In the genomic region with DNA sequence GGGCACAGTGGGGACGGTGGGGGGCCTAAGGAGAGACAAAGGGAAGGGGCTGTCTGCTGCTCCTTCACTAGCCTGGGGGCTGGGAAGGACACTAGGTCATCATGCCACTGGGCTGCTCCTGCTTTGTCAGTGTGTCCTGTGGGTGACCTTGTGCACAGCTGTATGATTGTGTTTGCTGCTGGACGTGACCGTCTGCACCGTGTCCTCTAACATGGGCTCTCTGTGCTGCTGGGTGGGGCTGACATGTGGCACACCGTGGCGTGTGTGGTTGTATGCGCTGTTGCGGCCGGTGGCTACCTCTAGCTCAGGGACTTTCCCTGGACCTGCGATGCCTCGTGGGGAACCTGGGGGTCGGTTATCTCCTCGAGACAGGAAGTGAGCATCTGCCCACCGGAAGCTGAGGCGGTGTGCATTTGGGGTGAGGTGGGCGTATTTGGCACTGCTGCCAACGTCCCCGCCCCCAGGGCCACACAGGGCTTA, we compare ENCODE assay signal across 1 cellular context.
TF ChIP-seq lines count a peak whose summit lies in the region.

No MANE protein-coding gene starts in this region.

TF ChIP-seq in HepG2, 621 proteins besides CTCF, POLR2A, EP300 and RAD21:
- TF ChIP-seq ZNF451 (CRISPR knock-in tag; IDR thresholded peaks at IDR 0.05) (no peak), TBX2 (CRISPR knock-in tag; IDR thresholded peaks at IDR 0.05; ENCODE audit: borderline replicate concordance) (0 out of 2 replicates have a peak, but pooled peaks have one; percentile 16), ARNT (IDR thresholded peaks at IDR 0.05) (no peak), RARA (CRISPR knock-in tag; IDR thresholded peaks at IDR 0.05) (peak; percentile 74), LRRFIP1 (CRISPR knock-in tag; conservative IDR thresholded peaks at IDR 0.05) (no peak), ZNF510 (CRISPR knock-in tag; IDR thresholded peaks at IDR 0.05; ENCODE audit: low read depth) (no peak), HIVEP1 (CRISPR knock-in tag; IDR thresholded peaks at IDR 0.05) (no peak), ZNF687 (CRISPR knock-in tag; IDR thresholded peaks at IDR 0.05) (peak; percentile 59), SKIL (CRISPR knock-in tag; IDR thresholded peaks at IDR 0.05; ENCODE audit: borderline replicate concordance) (no peak), TFAP4 (IDR thresholded peaks at IDR 0.05; ENCODE audit: borderline replicate concordance, low read depth) (peak; percentile 54; the same call in 1 of the 2 replicates), ELF1 (CRISPR knock-in tag; IDR thresholded peaks at IDR 0.05) (no peak), ZNF652 (CRISPR knock-in tag; IDR thresholded peaks at IDR 0.05; ENCODE audit: borderline replicate concordance, low read depth) (no peak)
- TF ChIP-seq, protein P1, sequence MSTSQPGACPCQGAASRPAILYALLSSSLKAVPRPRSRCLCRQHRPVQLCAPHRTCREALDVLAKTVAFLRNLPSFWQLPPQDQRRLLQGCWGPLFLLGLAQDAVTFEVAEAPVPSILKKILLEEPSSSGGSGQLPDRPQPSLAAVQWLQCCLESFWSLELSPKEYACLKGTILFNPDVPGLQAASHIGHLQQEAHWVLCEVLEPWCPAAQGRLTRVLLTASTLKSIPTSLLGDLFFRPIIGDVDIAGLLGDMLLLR (CRISPR knock-in tag; IDR thresholded peaks at IDR 0.05): no peak
- TF ChIP-seq, protein P2, sequence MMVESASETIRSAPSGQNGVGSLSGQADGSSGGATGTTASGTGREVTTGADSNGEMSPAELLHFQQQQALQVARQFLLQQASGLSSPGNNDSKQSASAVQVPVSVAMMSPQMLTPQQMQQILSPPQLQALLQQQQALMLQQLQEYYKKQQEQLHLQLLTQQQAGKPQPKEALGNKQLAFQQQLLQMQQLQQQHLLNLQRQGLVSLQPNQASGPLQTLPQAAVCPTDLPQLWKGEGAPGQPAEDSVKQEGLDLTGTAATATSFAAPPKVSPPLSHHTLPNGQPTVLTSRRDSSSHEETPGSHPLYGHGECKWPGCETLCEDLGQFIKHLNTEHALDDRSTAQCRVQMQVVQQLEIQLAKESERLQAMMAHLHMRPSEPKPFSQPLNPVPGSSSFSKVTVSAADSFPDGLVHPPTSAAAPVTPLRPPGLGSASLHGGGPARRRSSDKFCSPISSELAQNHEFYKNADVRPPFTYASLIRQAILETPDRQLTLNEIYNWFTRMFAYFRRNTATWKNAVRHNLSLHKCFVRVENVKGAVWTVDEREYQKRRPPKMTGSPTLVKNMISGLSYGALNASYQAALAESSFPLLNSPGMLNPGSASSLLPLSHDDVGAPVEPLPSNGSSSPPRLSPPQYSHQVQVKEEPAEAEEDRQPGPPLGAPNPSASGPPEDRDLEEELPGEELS (CRISPR knock-in tag; IDR thresholded peaks at IDR 0.05): no peak
- TF ChIP-seq, protein P3, sequence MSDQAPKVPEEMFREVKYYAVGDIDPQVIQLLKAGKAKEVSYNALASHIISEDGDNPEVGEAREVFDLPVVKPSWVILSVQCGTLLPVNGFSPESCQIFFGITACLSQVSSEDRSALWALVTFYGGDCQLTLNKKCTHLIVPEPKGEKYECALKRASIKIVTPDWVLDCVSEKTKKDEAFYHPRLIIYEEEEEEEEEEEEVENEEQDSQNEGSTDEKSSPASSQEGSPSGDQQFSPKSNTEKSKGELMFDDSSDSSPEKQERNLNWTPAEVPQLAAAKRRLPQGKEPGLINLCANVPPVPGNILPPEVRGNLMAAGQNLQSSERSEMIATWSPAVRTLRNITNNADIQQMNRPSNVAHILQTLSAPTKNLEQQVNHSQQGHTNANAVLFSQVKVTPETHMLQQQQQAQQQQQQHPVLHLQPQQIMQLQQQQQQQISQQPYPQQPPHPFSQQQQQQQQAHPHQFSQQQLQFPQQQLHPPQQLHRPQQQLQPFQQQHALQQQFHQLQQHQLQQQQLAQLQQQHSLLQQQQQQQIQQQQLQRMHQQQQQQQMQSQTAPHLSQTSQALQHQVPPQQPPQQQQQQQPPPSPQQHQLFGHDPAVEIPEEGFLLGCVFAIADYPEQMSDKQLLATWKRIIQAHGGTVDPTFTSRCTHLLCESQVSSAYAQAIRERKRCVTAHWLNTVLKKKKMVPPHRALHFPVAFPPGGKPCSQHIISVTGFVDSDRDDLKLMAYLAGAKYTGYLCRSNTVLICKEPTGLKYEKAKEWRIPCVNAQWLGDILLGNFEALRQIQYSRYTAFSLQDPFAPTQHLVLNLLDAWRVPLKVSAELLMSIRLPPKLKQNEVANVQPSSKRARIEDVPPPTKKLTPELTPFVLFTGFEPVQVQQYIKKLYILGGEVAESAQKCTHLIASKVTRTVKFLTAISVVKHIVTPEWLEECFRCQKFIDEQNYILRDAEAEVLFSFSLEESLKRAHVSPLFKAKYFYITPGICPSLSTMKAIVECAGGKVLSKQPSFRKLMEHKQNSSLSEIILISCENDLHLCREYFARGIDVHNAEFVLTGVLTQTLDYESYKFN (CRISPR knock-in tag; conservative IDR thresholded peaks at IDR 0.05): no peak
